In genomic region chr11:62880231-62880802, GRCh38 we compare ENCODE assay signal across 8 cellular contexts. TPM values are rescaled to one million over a fixed set of nuclear protein-coding genes. Genes with fewer than 3 reads are reported as not detected.
A peak's percentile ranks its signal among the peaks of the same experiment; 100 is the strongest.
DNase-seq lines count a peak whose midpoint lies in the region; ATAC-seq, FAIRE-seq and TF ChIP-seq lines count a peak whose summit lies in the region.

No MANE protein-coding gene starts in this region.

- H3K9me3 ChIP-seq in liver (ENCODE audit: control insufficient read depth in 4 of 4, low read length in 3 of 4) (no peaks in the 10 kb centered on the region), stomach (no peaks in the 10 kb centered on the region)

- peaks cover 41% of the 10 kb centered on the region for H3K4me1 Mint-ChIP-seq in activated T-cell treated with anti-CD3 and anti-CD28 coated beads, Interleukin-2, amount 50 U/mL, for 24 hours (ENCODE audit: low read depth)
- H3K4me1 Mint-ChIP-seq in central memory CD8-positive, alpha-beta T cell, result peaks cover 50% of the 10 kb centered on the region

- no peaks in the 10 kb centered on the region for H3K27me3 Mint-ChIP-seq in activated T-cell treated with anti-CD3 and anti-CD28 coated beads, Interleukin-2, amount 50 U/mL, for 24 hours
- H3K27me3 Mint-ChIP-seq in central memory CD8-positive, alpha-beta T cell, result no peaks in the 10 kb centered on the region

- H3K27ac Mint-ChIP-seq in activated T-cell treated with anti-CD3 and anti-CD28 coated beads, Interleukin-2, amount 50 U/mL, for 24 hours, result peak overlapping the region; percentile 100
- peak overlapping the region; percentile 100 for H3K27ac Mint-ChIP-seq in central memory CD8-positive, alpha-beta T cell (ENCODE audit: low read depth)

- peaks cover 90% of the 10 kb centered on the region for H3K36me3 Mint-ChIP-seq in activated T-cell treated with anti-CD3 and anti-CD28 coated beads, Interleukin-2, amount 50 U/mL, for 24 hours (ENCODE audit: low read depth)
- peaks cover 45% of the 10 kb centered on the region for H3K36me3 Mint-ChIP-seq in central memory CD8-positive, alpha-beta T cell (ENCODE audit: insufficient read depth)

- H3K4me3 ChIP-seq in liver (ENCODE audit: low read depth in 1 of 3, low read length in 3 of 3) (peak overlapping the region; percentile 28 to 88 (median 86)), stomach (peak overlapping the region; percentile 79 to 96 (median 91))

- TF ChIP-seq CTCF in liver (IDR thresholded peaks at IDR 0.05; ENCODE audit: low read depth, low read length, missing input control) (no peak), stomach (IDR thresholded peaks at IDR 0.05) (no peak)

- WGBS in liver, result 3% methylated on average over 16 of the region's 16 CpGs
- 1 to 3% (median 2%) methylated on average over 15 to 16 of the region's 16 CpGs for WGBS in stomach, 5 donors

- peaks cover 0 to 40% (median 32%) of the 10 kb centered on the region in 4 donors for H3K4me1 ChIP-seq in liver (ENCODE audit: control insufficient read depth in 4 of 4, insufficient read depth in 4 of 4, low read length in 3 of 4)
- peaks cover 55 to 87% (median 66%) of the 10 kb centered on the region in 4 donors for H3K4me1 ChIP-seq in stomach

- no peak for TF ChIP-seq RAD21 in liver (IDR thresholded peaks at IDR 0.05)

- TF ChIP-seq EP300 in stomach (IDR thresholded peaks at IDR 0.05), result no peak

- H3K27me3 ChIP-seq in liver (ENCODE audit: control insufficient read depth in 4 of 4, insufficient read depth in 4 of 4, low read length in 3 of 4), result no peaks in the 10 kb centered on the region
- H3K27me3 ChIP-seq in stomach, result no peaks in the 10 kb centered on the region

- peak overlapping the region; percentile 30 to 41 for H3K9ac ChIP-seq in liver (ENCODE audit: low read depth in 1 of 2, low read length in 2 of 2)

- no peaks in the 10 kb centered on the region for H3K9me3 Mint-ChIP-seq in activated T-cell treated with anti-CD3 and anti-CD28 coated beads, Interleukin-2, amount 50 U/mL, for 24 hours
- H3K9me3 Mint-ChIP-seq in central memory CD8-positive, alpha-beta T cell, result no peaks in the 10 kb centered on the region

- peak overlapping the region; percentile 99 for H3K4me3 Mint-ChIP-seq in activated T-cell treated with anti-CD3 and anti-CD28 coated beads, Interleukin-2, amount 50 U/mL, for 24 hours
- H3K4me3 Mint-ChIP-seq in central memory CD8-positive, alpha-beta T cell, result peak overlapping the region; percentile 100

- no peak for DNase-seq in activated T-cell treated with anti-CD3 and anti-CD28 coated beads, Interleukin-2, amount 50 U/mL, for 24 hours
- no peak for DNase-seq in activated T-cell treated with anti-CD3 and anti-CD28 coated beads, Interleukin-2, amount 50 U/mL, for 1 hour
- DNase-seq in RCC 7860 (ENCODE audit: low spot score), result peak; percentile 58
- DNase-seq in central memory CD8-positive, alpha-beta T cell (ENCODE audit: low spot score in 2 of 2), result no peak
- no peak for DNase-seq in stomach
- DNase-seq in putamen (ENCODE audit: low spot score), result no peak

- no peak for FAIRE-seq in RCC 7860 (lab: Jason Lieb, UNC)

- H3K27ac ChIP-seq in liver (ENCODE audit: low read depth in 1 of 2, low read length in 2 of 2) (peak overlapping the region; percentile 95 to 96), stomach (peak overlapping the region; percentile 99 to 100 (median 99))

- intact Hi-C loops in stomach (cut with DNase I; ENCODE audit: low total_unique reads), result no loop called here

- peak; percentile 31 for ATAC-seq in HG02870 (IDR thresholded peaks at IDR 0.05; ENCODE audit: unreplicated experiment)
- no peak for ATAC-seq in central memory CD8-positive, alpha-beta T cell (replicated peaks; ENCODE audit: extremely low read depth, poor library complexity, severe bottlenecking)

- H3K36me3 ChIP-seq in liver (ENCODE audit: control insufficient read depth in 4 of 4, insufficient read depth in 3 of 4, low read depth in 1 of 4, low read length in 3 of 4), result peaks cover 1 to 27% (median 23%) of the 10 kb centered on the region in 4 donors
- H3K36me3 ChIP-seq in stomach, result peaks cover 21 to 32% (median 29%) of the 10 kb centered on the region in 4 donors

- no peak for TF ChIP-seq POLR2A in stomach (IDR thresholded peaks at IDR 0.05)

TF ChIP-seq in liver, 16 proteins besides CTCF, POLR2A, EP300 and RAD21:
- TF ChIP-seq NR2F2 (IDR thresholded peaks at IDR 0.05) (peak; percentile 51), JUND (IDR thresholded peaks at IDR 0.05) (no peak), EGR1 (IDR thresholded peaks at IDR 0.05; ENCODE audit: low read depth in 2 of 2) (peak in 1 of 2 donors; percentile 74), RXRA (IDR thresholded peaks at IDR 0.05) (no peak)

RNA-seq across cellular contexts. Expression of gene SLC3A2, which starts 0.4 kb away (rescaled TPM):
- 10 to 100 TPM; 48.1 to 59.5 TPM for total RNA-seq in liver
- polyA plus RNA-seq in liver, result 10 to 100 TPM; 34.3 to 53.9 TPM
- total RNA-seq in stomach, result 100 to 1,000 TPM in 4 of 5 donors, 10 to 100 TPM in 1; 70.7 to 255 (median 141) TPM
- 100 to 1,000 TPM in 1 of 3 donors, 10 to 100 TPM in 2; 36.0 to 176 (median 51.6) TPM for polyA plus RNA-seq in stomach

RNA-seq across cellular contexts. Expression of gene CHRM1, which starts 40.8 kb away (rescaled TPM):
- total RNA-seq in liver, result not detected
- polyA plus RNA-seq in liver, result not detected
- 10 to 100 TPM in 1 of 5 donors, 1 to 10 TPM in 2, under 1 TPM in 1, not detected in 1; 0.73 to 19.4 (median 6.6) TPM for total RNA-seq in stomach
- under 1 TPM in 2 of 3 donors, not detected in 1; 0.12 to 0.48 TPM for polyA plus RNA-seq in stomach

RNA-seq across cellular contexts. Expression of gene WDR74, which starts 40.9 kb away (rescaled TPM):
- 10 to 100 TPM; 17.1 to 21.5 TPM for total RNA-seq in liver
- 10 to 100 TPM; 19.6 to 22.5 TPM for polyA plus RNA-seq in liver
- total RNA-seq in stomach, result 10 to 100 TPM; 27.7 to 57.6 (median 41.2) TPM
- 10 to 100 TPM; 47.2 to 67.9 (median 48.8) TPM for polyA plus RNA-seq in stomach

RNA-seq across cellular contexts. Expression of gene TEX54, which starts 47.7 kb away (rescaled TPM):
- total RNA-seq in liver (not detected), stomach (not detected)
- polyA plus RNA-seq in liver (1 to 10 TPM in 1 of 2 donors, not detected in 1; 1.6 TPM), stomach (not detected)

RNA-seq across cellular contexts. Expression of gene STX5, which starts 48.5 kb away (rescaled TPM):
- 10 to 100 TPM; 22.4 to 34.1 TPM for total RNA-seq in liver
- polyA plus RNA-seq in liver, result 10 to 100 TPM; 13.6 to 29.8 TPM
- 10 to 100 TPM in 4 of 5 donors, 1 to 10 TPM in 1; 8.2 to 48.1 (median 24.2) TPM for total RNA-seq in stomach
- 10 to 100 TPM; 21.7 to 44.6 (median 29.3) TPM for polyA plus RNA-seq in stomach
